Comparison of ENCODE assay signal across 14 cellular contexts in the genomic region with DNA sequence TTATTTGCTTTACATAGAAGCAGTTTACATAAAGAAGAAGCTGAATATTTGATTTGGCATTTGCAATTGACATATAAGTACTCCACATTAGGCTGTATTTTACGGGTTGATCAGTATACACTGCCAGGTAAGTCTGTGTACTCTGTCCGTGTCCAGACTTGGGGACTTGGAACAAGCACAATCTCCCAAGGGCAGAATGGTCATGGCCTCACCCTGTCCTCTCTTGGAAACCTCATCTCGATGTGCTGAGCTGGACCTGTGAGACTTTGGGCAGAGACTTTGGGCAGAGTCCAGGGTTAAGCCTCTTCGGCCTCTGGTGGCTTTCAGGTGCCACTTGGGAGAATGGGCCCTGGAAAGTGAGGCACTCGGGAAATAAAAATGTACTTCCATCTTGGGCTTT.
"Had no signal": no experiment of that assay in that cellular context is flagged by ENCODE, and none has a peak within 500 bp of the region (broad histone marks: within the 10 kb centered on the region; RNA-seq: fewer than 3 reads in every experiment).

No MANE protein-coding gene starts in this region.

- H3K9me3 ChIP-seq: esophagus squamous epithelium, tibial nerve, uterus had no signal

- DNase-seq: activated B cell treated with CpG ODN at 0.5 μM for 24 hours; activated CD4-positive, alpha-beta memory T cell treated with anti-CD3 and anti-CD28 coated beads for 36 hours; activated CD4-positive, alpha-beta T cell treated with anti-CD3 and anti-CD28 coated beads for 4 hours; activated T-cell treated with anti-CD3 and anti-CD28 coated beads for 4 hours; dermis blood vessel endothelial cell; effector memory CD4-positive, alpha-beta T cell; esophagus squamous epithelium; immature natural killer cell; nephron progenitor cell; nucleus accumbens; posterior cingulate gyrus; stimulated activated naive CD8-positive, alpha-beta T cell treated with anti-CD3 and anti-CD28 coated beads, Interleukin-15, Interleukin-2, amounts not matched to agents 100 U/mL and 50 U/mL, for 24 hours; uterus had no signal

- H3K4me1 ChIP-seq: uterus had no signal

- H3K36me3 ChIP-seq: esophagus squamous epithelium, tibial nerve, uterus had no signal

- H3K4me3 ChIP-seq: esophagus squamous epithelium, tibial nerve, uterus had no signal

- ATAC-seq: stimulated activated naive CD8-positive, alpha-beta T cell treated with anti-CD3 and anti-CD28 coated beads, Interleukin-15, Interleukin-2, amounts not matched to agents 100 U/mL and 50 U/mL, for 24 hours had no signal

- H3K27ac ChIP-seq: esophagus squamous epithelium, uterus had no signal

- H3K27me3 ChIP-seq: esophagus squamous epithelium, tibial nerve, uterus had no signal
